Comparison of ENCODE assay signal across 8 cellular contexts in the genomic region with DNA sequence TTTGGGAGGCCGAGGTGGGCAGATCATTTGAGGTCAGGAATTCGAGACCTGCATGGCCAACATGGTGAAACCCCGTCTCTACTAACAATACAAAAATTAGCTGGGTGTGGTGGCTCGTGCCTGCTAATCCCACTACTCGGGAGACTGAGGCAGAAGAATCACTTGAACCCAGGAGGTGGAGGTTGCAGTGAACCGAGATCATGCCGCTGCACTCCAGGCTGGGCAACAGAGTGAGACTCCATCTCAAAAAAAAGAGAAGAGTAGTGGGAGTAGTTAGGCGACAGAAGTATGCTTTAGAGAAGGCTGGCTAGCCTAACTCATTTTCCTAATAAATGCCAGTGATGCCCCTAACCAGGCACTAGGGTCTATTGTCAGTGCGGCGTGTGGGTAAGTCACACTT. TPM values are rescaled to one million over a fixed set of nuclear protein-coding genes. Genes with fewer than 3 reads are reported as not detected.
DNase-seq lines count a peak whose midpoint lies in the region; ATAC-seq and TF ChIP-seq lines count a peak whose summit lies in the region.
"Not testable (repeated sequence)": the region's sequence is repeated elsewhere in the genome, so short reads cannot be mapped to it uniquely, and the experiment has no call there.

No MANE protein-coding gene starts in this region.

- not testable (repeated sequence) for TF ChIP-seq CTCF in Caco-2 (IDR thresholded peaks at IDR 0.05; ENCODE audit: insufficient read depth in 1 of 2, low read depth in 1 of 2, low read length in 1 of 2, severe bottlenecking in 1 of 2, unreplicated experiment in 1 of 2); Panc1 (IDR thresholded peaks at IDR 0.05); brain microvascular endothelial cell (IDR thresholded peaks at IDR 0.05; ENCODE audit: low read depth, low read length, missing control alignments); foreskin keratinocyte (conservative IDR thresholded peaks at IDR 0.05); osteoblast (IDR thresholded peaks at IDR 0.05; ENCODE audit: extremely low read depth, low read depth, low read length); type B pancreatic cell (conservative IDR thresholded peaks at IDR 0.05)

- peaks cover 32% of the 10 kb centered on the region for H3K4me1 Mint-ChIP-seq in Caco-2 (ENCODE audit: low read depth, unreplicated experiment)
- H3K4me1 Mint-ChIP-seq in T-helper 2 cell treated with Interferon-gamma antibody and Interleukin-4, amounts not matched to agents 5 μg/mL and 100 μg/mL, for 36 hours (ENCODE audit: low read depth), result peaks cover 19% of the 10 kb centered on the region
- H3K4me1 Mint-ChIP-seq in activated T-helper 2 cell treated with anti-CD3 and anti-CD28 coated beads, Interferon-gamma antibody, Interleukin-2, Interleukin-4, amounts not matched to agents 10 μg/mL and 5 μg/mL and 100 μg/mL, durations not matched to agents 14 hours and 24 hours and 36 hours (ENCODE audit: low read depth), result peaks cover 17% of the 10 kb centered on the region
- not testable (repeated sequence) for H3K4me1 Mint-ChIP-seq in type B pancreatic cell (ENCODE audit: unreplicated experiment)

- H3K4me1 ChIP-seq in Caco-2 (peaks cover 38% of the 10 kb centered on the region), Panc1 (ENCODE audit: control insufficient read depth, insufficient read depth, low read length) (peaks cover 65% of the 10 kb centered on the region), foreskin keratinocyte (peaks cover 49% of the 10 kb centered on the region), osteoblast (ENCODE audit: insufficient read depth, low read length) (peaks cover 35% of the 10 kb centered on the region)

- peak overlapping the region; percentile 93 for H3K27ac ChIP-seq in Panc1 (ENCODE audit: low read length)
- H3K27ac ChIP-seq in brain microvascular endothelial cell, result peak overlapping the region; percentile 57
- peak overlapping the region; percentile 96 for H3K27ac ChIP-seq in foreskin keratinocyte
- peak overlapping the region; percentile 86 for H3K27ac ChIP-seq in osteoblast (ENCODE audit: low read depth, low read length)

- peaks cover 15% of the 10 kb centered on the region for H3K36me3 Mint-ChIP-seq in Caco-2 (ENCODE audit: insufficient read depth, unreplicated experiment)
- H3K36me3 Mint-ChIP-seq in T-helper 2 cell treated with Interferon-gamma antibody and Interleukin-4, amounts not matched to agents 5 μg/mL and 100 μg/mL, for 36 hours (ENCODE audit: low read depth), result not testable (repeated sequence)
- H3K36me3 Mint-ChIP-seq in activated T-helper 2 cell treated with anti-CD3 and anti-CD28 coated beads, Interferon-gamma antibody, Interleukin-2, Interleukin-4, amounts not matched to agents 10 μg/mL and 5 μg/mL and 100 μg/mL, durations not matched to agents 14 hours and 24 hours and 36 hours (ENCODE audit: low read depth), result peaks cover 26% of the 10 kb centered on the region
- H3K36me3 Mint-ChIP-seq in type B pancreatic cell, result peaks cover 42% of the 10 kb centered on the region

- POLR2A ChIA-PET in Caco-2 (lab: Charles Lee); Panc1 (lab: Charles Lee): not testable (repeated sequence)

- H3K4me2 ChIP-seq in osteoblast (ENCODE audit: insufficient read depth, low read length), result peak overlapping the region; percentile 52

- DNase-seq in Caco-2; Panc1 (ENCODE audit: low read depth, low spot score); T-helper 2 cell treated with Interferon-gamma antibody and Interleukin-4, amounts not matched to agents 5 μg/mL and 100 μg/mL, for 36 hours (ENCODE audit: low spot score); activated T-helper 2 cell treated with anti-CD3 and anti-CD28 coated beads, Interferon-gamma antibody, Interleukin-2, Interleukin-4, amounts not matched to agents 10 μg/mL and 5 μg/mL and 100 μg/mL, durations not matched to agents 14 hours and 24 hours and 36 hours (ENCODE audit: low spot score); brain microvascular endothelial cell; foreskin keratinocyte; osteoblast (ENCODE audit: insufficient read length, low spot score, missing footprints); type B pancreatic cell (ENCODE audit: extremely low spot score, unreplicated experiment): not testable (repeated sequence)

- in situ Hi-C loops in Panc1 (cut with HindIII; ENCODE audit: low pct_unique_long_range_greater_than_20kb, low sequenced_read_pairs), result not testable (repeated sequence)
- in situ Hi-C loops in brain microvascular endothelial cell (cut with HindIII; ENCODE audit: low pct_ligation_motif_present, low sequenced_read_pairs), result loop anchor here (25.0 kb wide), 1 partner anchor 373 kb away; no protein-coding TSS in a partner anchor

- not testable (repeated sequence) for H2AFZ ChIP-seq in osteoblast (ENCODE audit: low read length)

- not testable (repeated sequence) for H3K27me3 Mint-ChIP-seq in Caco-2 (ENCODE audit: insufficient read depth, unreplicated experiment); T-helper 2 cell treated with Interferon-gamma antibody and Interleukin-4, amounts not matched to agents 5 μg/mL and 100 μg/mL, for 36 hours (ENCODE audit: low read depth); activated T-helper 2 cell treated with anti-CD3 and anti-CD28 coated beads, Interferon-gamma antibody, Interleukin-2, Interleukin-4, amounts not matched to agents 10 μg/mL and 5 μg/mL and 100 μg/mL, durations not matched to agents 14 hours and 24 hours and 36 hours (ENCODE audit: low read depth); type B pancreatic cell

- not testable (repeated sequence) for H3K9me3 Mint-ChIP-seq in Caco-2 (ENCODE audit: unreplicated experiment); T-helper 2 cell treated with Interferon-gamma antibody and Interleukin-4, amounts not matched to agents 5 μg/mL and 100 μg/mL, for 36 hours; activated T-helper 2 cell treated with anti-CD3 and anti-CD28 coated beads, Interferon-gamma antibody, Interleukin-2, Interleukin-4, amounts not matched to agents 10 μg/mL and 5 μg/mL and 100 μg/mL, durations not matched to agents 14 hours and 24 hours and 36 hours; type B pancreatic cell

- ATAC-seq in Panc1, foreskin keratinocyte: not testable (repeated sequence)

- H3K27ac Mint-ChIP-seq in Caco-2 (ENCODE audit: unreplicated experiment) (peak overlapping the region; percentile 3), type B pancreatic cell (peak overlapping the region; percentile 98)
- peak overlapping the region; percentile 20 for H3K27ac Mint-ChIP-seq in T-helper 2 cell treated with Interferon-gamma antibody and Interleukin-4, amounts not matched to agents 5 μg/mL and 100 μg/mL, for 36 hours
- peak overlapping the region; percentile 43 for H3K27ac Mint-ChIP-seq in activated T-helper 2 cell treated with anti-CD3 and anti-CD28 coated beads, Interferon-gamma antibody, Interleukin-2, Interleukin-4, amounts not matched to agents 10 μg/mL and 5 μg/mL and 100 μg/mL, durations not matched to agents 14 hours and 24 hours and 36 hours

- not testable (repeated sequence) for H3K27me3 ChIP-seq in Caco-2 (replicated peaks; ENCODE audit: control insufficient read depth, insufficient read depth, low read length); Panc1 (ENCODE audit: control insufficient read depth, insufficient read depth, low read length); brain microvascular endothelial cell (replicated peaks); foreskin keratinocyte; osteoblast (ENCODE audit: insufficient read depth, low read length)

- not testable (repeated sequence) for H3K36me3 ChIP-seq in Caco-2 (ENCODE audit: control insufficient read depth, insufficient read depth, low read length); Panc1 (ENCODE audit: control insufficient read depth, insufficient read depth, low read length); brain microvascular endothelial cell (replicated peaks); osteoblast (ENCODE audit: insufficient read depth, low read length)

- H3K9me3 ChIP-seq in Caco-2; Panc1 (ENCODE audit: control insufficient read depth, insufficient read depth, low read depth, low read length); osteoblast (ENCODE audit: low read depth, low read length): not testable (repeated sequence)

- CTCF ChIA-PET in Caco-2 (lab: Charles Lee); Panc1 (lab: Charles Lee): not testable (repeated sequence)

- H4K20me1 ChIP-seq in osteoblast (ENCODE audit: insufficient read depth, low read length), result not testable (repeated sequence)

- not testable (repeated sequence) for H3K4me3 Mint-ChIP-seq in Caco-2 (ENCODE audit: unreplicated experiment); T-helper 2 cell treated with Interferon-gamma antibody and Interleukin-4, amounts not matched to agents 5 μg/mL and 100 μg/mL, for 36 hours; activated T-helper 2 cell treated with anti-CD3 and anti-CD28 coated beads, Interferon-gamma antibody, Interleukin-2, Interleukin-4, amounts not matched to agents 10 μg/mL and 5 μg/mL and 100 μg/mL, durations not matched to agents 14 hours and 24 hours and 36 hours (ENCODE audit: low read depth); type B pancreatic cell

- not testable (repeated sequence) for H3K79me2 ChIP-seq in osteoblast (ENCODE audit: insufficient read depth, low read length)

- not testable (repeated sequence) for H3K4me3 ChIP-seq in Caco-2 (ENCODE audit: low read depth, low read length); Panc1 (ENCODE audit: low read depth in 2 of 2, low read length in 2 of 2); brain microvascular endothelial cell (ENCODE audit: low read depth, low read length); osteoblast (ENCODE audit: insufficient read depth, low read length)

- intact Hi-C loops in Caco-2 (cut with micrococcal nuclease; ENCODE audit: unreplicated experiment); Panc1 (cut with micrococcal nuclease; ENCODE audit: unreplicated experiment): not testable (repeated sequence)
- intact Hi-C loops in activated T-helper 2 cell treated with anti-CD3 and anti-CD28 coated beads, Interferon-gamma antibody, Interleukin-2, Interleukin-4, amounts not matched to agents 10 μg/mL and 5 μg/mL and 100 μg/mL, durations not matched to agents 14 hours and 24 hours and 36 hours (cut with micrococcal nuclease), result loop anchor here (5.0 to 10.0 kb wide), 2 partner anchors 58 to 355 kb away; a partner anchor contains a TSS

- BruUV-seq in Caco-2 (replicated peaks; lab: Mats Ljungman, UMichigan), result TSS peak; percentile 25
- not testable (repeated sequence) for BruUV-seq in Panc1 (replicated peaks; lab: Mats Ljungman, UMichigan)

RNA-seq across cellular contexts. Expression of a gene that starts 26.3 kb away (rescaled TPM):
- total RNA-seq in Caco-2 (2022) (121 and 138 TPM in 2 replicates), Panc1 (2021; ENCODE audit: unreplicated experiment) (115 TPM), foreskin keratinocyte (65.7 and 73.9 TPM in 2 replicates), osteoblast (60.8 and 63.6 TPM in 2 replicates), type B pancreatic cell (ENCODE audit: low replicate concordance) (73.0 and 142 TPM in 2 replicates)
- 51.5 TPM for polyA plus RNA-seq in Panc1 (2012; ENCODE audit: insufficient read length)
- 114 and 120 TPM in 2 replicates for total RNA-seq in activated T-helper 2 cell treated with anti-CD3 and anti-CD28 coated beads, Interferon-gamma antibody, Interleukin-2, Interleukin-4, amounts not matched to agents 10 μg/mL and 5 μg/mL and 100 μg/mL, durations not matched to agents 14 hours and 24 hours and 36 hours
- 47.4 and 59.5 TPM in 2 replicates for polyA plus RNA-seq in foreskin keratinocyte

RNA-seq across cellular contexts. Expression of a gene that starts 51.9 kb away (rescaled TPM):
- total RNA-seq in Caco-2 (2022) (73.9 and 99.7 TPM in 2 replicates), Panc1 (2021; ENCODE audit: unreplicated experiment) (648 TPM), foreskin keratinocyte (9.3 and 14.2 TPM in 2 replicates), osteoblast (2.7 and 4.7 TPM in 2 replicates), type B pancreatic cell (ENCODE audit: low replicate concordance) (152 and 1,119 TPM in 2 replicates)
- 548 TPM for polyA plus RNA-seq in Panc1 (2012; ENCODE audit: insufficient read length)
- total RNA-seq in activated T-helper 2 cell treated with anti-CD3 and anti-CD28 coated beads, Interferon-gamma antibody, Interleukin-2, Interleukin-4, amounts not matched to agents 10 μg/mL and 5 μg/mL and 100 μg/mL, durations not matched to agents 14 hours and 24 hours and 36 hours, result not detected in 2 replicates
- polyA plus RNA-seq in foreskin keratinocyte, result 6.2 and 7.2 TPM in 2 replicates

RNA-seq across cellular contexts. Expression of a gene that starts 54.0 kb away (rescaled TPM):
- total RNA-seq in Caco-2 (2022), result 4.1 and 4.7 TPM in 2 replicates
- 4.1 TPM for total RNA-seq in Panc1 (2021; ENCODE audit: unreplicated experiment)
- 6.6 TPM for polyA plus RNA-seq in Panc1 (2012; ENCODE audit: insufficient read length)
- 5.3 and 6.0 TPM in 2 replicates for total RNA-seq in activated T-helper 2 cell treated with anti-CD3 and anti-CD28 coated beads, Interferon-gamma antibody, Interleukin-2, Interleukin-4, amounts not matched to agents 10 μg/mL and 5 μg/mL and 100 μg/mL, durations not matched to agents 14 hours and 24 hours and 36 hours
- total RNA-seq in foreskin keratinocyte, result 0.61 and 0.63 TPM in 2 replicates
- polyA plus RNA-seq in foreskin keratinocyte, result 0.13 and 0.26 TPM in 2 replicates
- 3.2 and 3.3 TPM in 2 replicates for total RNA-seq in osteoblast
- 2.9 and 5.6 TPM in 2 replicates for total RNA-seq in type B pancreatic cell (ENCODE audit: low replicate concordance)

Comparison
In these comparisons a context has a peak if more than half of its experiments do, and no peak if none do; other contexts are left out.
1. H3K27ac Mint-ChIP-seq: peak in every context shown above with its lines; median percentile 98 in type B pancreatic cell; 43 in activated T-helper 2 cell treated with anti-CD3 and anti-CD28 coated beads, Interferon-gamma antibody, Interleukin-2, Interleukin-4, amounts not matched to agents 10 μg/mL and 5 μg/mL and 100 μg/mL, durations not matched to agents 14 hours and 24 hours and 36 hours; 20 in T-helper 2 cell treated with Interferon-gamma antibody and Interleukin-4, amounts not matched to agents 5 μg/mL and 100 μg/mL, for 36 hours; 3 in Caco-2.